Comparison of ENCODE assay signal across 13 cellular contexts in the genomic region with DNA sequence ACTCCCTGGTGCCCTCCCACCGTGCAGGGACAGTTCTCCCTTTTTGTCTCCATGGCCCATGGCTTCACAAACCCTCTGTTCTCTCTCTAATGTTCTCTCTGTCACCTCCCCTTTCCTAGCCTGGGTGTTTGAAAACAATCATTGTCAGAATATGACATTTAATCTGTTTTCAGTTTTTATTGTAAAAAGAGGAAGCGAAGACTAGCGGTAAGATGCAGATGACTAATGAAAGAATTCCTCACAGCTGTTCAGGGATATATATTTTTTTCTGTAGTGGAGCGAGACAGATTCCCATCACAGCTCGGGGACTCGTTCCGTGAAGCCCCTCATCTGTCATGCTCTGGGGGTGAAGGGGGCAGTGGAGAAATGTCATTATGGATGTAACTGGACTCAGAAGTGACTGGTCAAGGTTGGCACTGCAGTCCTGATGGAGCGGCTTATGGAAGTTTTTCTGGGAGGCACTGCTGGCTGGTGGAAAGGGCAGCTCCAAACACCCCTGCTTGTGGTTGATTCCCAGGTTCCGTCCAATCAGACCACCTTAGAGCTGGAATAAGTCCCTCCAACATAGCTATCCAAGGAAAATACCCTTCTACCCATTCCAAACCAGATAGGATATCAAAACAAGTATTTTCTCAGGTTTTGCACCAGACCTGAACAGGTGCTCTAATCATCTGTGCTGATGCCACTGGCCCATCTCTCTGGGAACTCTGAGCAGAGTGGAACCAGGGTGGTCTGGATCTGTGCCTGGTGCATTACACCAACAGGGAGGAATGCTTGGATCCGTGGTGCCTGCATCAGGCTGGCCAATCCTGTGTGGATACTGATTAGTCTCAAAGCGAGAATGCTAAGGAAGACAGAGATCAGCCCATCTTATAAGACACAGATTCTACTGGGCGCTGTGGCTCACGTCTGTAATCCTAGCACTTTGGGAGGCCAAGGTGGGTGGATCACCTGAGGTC.
DNase-seq lines count a peak whose midpoint lies in the region; ATAC-seq and TF ChIP-seq lines count a peak whose summit lies in the region.
"Had no signal": no experiment of that assay in that cellular context is flagged by ENCODE, and none has a peak within 500 bp of the region (broad histone marks: within the 10 kb centered on the region; RNA-seq: fewer than 3 reads in every experiment).

No MANE protein-coding gene starts in this region.

- no peak overlapping the region for H3K4me3 ChIP-seq in BLaER1 treated with 17β-estradiol and CSF1 and Interleukin-3, amounts not matched to agents 10 nM and 100 nM
- H3K4me3 ChIP-seq in tibial artery = no peak overlapping the region
- H3K4me3 ChIP-seq: breast epithelium, tibial nerve had no signal

- no peaks in the 10 kb centered on the region; a peak in 1 of 22 replicates for H4K20me1 ChIP-seq in BLaER1 treated with 17β-estradiol and CSF1 and Interleukin-3, amounts not matched to agents 10 nM and 100 nM

- peaks cover 11 to 16% (median 12%) of the 10 kb centered on the region in 10 experiments; a peak in 19 of 20 replicates for H3K4me1 ChIP-seq in BLaER1 treated with 17β-estradiol and CSF1 and Interleukin-3, amounts not matched to agents 10 nM and 100 nM
- H3K4me1 ChIP-seq in tibial artery = no peaks in the 10 kb centered on the region
- H3K4me1 ChIP-seq: breast epithelium, tibial nerve had no signal

- H3K9me3 ChIP-seq in BLaER1 treated with 17β-estradiol and CSF1 and Interleukin-3, amounts not matched to agents 10 nM and 100 nM (replicated peaks in 1 of 11) = peaks cover 10 to 33% (median 18%) of the 10 kb centered on the region in 11 experiments; a peak in 20 of 22 replicates
- peaks cover 0 to 4% (median 0%) of the 10 kb centered on the region in 3 donors for H3K9me3 ChIP-seq in tibial artery

- no peaks in the 10 kb centered on the region for H3K27me3 ChIP-seq in BLaER1 treated with 17β-estradiol and CSF1 and Interleukin-3, amounts not matched to agents 10 nM and 100 nM
- no peaks in the 10 kb centered on the region for H3K27me3 ChIP-seq in tibial artery
- H3K27me3 ChIP-seq: breast epithelium, tibial nerve had no signal

- H3K9ac ChIP-seq in BLaER1 treated with 17β-estradiol and CSF1 and Interleukin-3, amounts not matched to agents 10 nM and 100 nM = no peak overlapping the region

- ATAC-seq in GM19372 (IDR thresholded peaks at IDR 0.05; ENCODE audit: low read depth, unreplicated experiment) = peak; percentile 79
- peak; percentile 60 for ATAC-seq in HG02884 (IDR thresholded peaks at IDR 0.05; ENCODE audit: unreplicated experiment)
- ATAC-seq in GM18873 (IDR thresholded peaks at IDR 0.05; ENCODE audit: low FRiP score, unreplicated experiment) = no peak
- ATAC-seq: esophagus mucosa had no signal

- peaks cover 0 to 28% (median 0%) of the 10 kb centered on the region in 11 experiments; a peak in 4 of 22 replicates for H3K36me3 ChIP-seq in BLaER1 treated with 17β-estradiol and CSF1 and Interleukin-3, amounts not matched to agents 10 nM and 100 nM
- H3K36me3 ChIP-seq in tibial artery = peaks cover 0 to 15% (median 5%) of the 10 kb centered on the region in 3 donors
- H3K36me3 ChIP-seq: breast epithelium had no signal

- H3K27ac ChIP-seq in BLaER1 treated with 17β-estradiol and CSF1 and Interleukin-3, amounts not matched to agents 10 nM and 100 nM = peak overlapping the region in 1 of 11 experiments; percentile 5; a peak in 1 of 22 replicates
- H3K27ac ChIP-seq in tibial artery = no peak overlapping the region
- H3K27ac ChIP-seq: breast epithelium, tibial nerve had no signal

- intact Hi-C loops in tibial artery (cut with DNase I; ENCODE audit: low total_unique reads) = no loop called here

- peak overlapping the region in 10 of 11 experiments; percentile 14 to 75 (median 36); a peak in 16 of 22 replicates for H3K4me2 ChIP-seq in BLaER1 treated with 17β-estradiol and CSF1 and Interleukin-3, amounts not matched to agents 10 nM and 100 nM

- peak; percentile 72 for DNase-seq in MV-4-11 (lab: John Stamatoyannopoulos, UW)
- no peak for DNase-seq in tibial artery
- DNase-seq in medulla oblongata (ENCODE audit: extremely low spot score) = no peak
- DNase-seq in NCI-H128 (lab: John Stamatoyannopoulos, UW; ENCODE audit: unreplicated experiment) = no peak
- DNase-seq: occipital lobe; stimulated activated CD4-positive, alpha-beta T cell treated with anti-CD3 and anti-CD28 coated beads, Interleukin-4, amount 100 ng/mL, for 1 hour had no signal

- no peak for TF ChIP-seq CTCF in tibial artery (IDR thresholded peaks at IDR 0.05)
